31 cellular contexts compared by ENCODE assay signal in the genomic region with DNA sequence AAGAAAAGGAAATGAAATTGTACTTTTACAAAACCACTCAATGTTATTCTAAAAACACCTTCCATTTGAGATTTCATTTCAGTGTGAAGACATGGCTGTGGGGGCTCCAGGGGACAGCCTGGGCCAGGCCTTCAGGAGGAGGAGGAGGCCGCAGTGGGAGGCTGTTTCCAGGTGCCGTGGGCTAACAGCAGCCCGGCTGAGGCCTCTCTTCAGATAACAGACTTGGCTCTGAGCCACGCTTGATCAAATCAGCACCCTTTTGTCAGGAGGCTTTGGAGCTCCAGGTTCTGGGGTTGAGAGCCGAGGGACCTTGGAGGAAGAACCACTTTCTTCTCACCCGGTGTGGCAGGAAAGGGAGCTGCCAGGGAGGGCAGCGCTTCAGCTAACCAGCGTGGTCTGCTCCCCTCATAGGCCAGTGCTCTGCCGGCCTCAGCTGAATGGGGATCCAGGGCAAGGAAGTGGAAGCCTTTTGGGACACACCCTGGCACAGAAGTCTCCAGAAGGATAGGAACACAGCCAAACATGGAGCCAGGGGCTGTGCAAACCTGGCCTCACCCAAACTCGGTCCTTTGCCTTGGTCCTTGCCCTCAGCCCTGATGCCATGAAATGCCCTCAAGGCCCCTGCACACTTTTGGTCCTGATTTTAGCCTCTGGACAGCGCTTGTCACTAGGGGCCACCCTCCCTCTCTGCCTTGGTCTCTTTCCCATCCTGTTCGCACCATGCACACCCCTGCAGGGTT. TPM values are rescaled to one million over a fixed set of nuclear protein-coding genes. Genes with fewer than 3 reads are reported as not detected.
A peak's percentile ranks its signal among the peaks of the same experiment; 100 is the strongest.
DNase-seq lines count a peak whose midpoint lies in the region; ATAC-seq and TF ChIP-seq lines count a peak whose summit lies in the region.
"Had no signal": no experiment of that assay in that cellular context is flagged by ENCODE, and none has a peak within 500 bp of the region (broad histone marks: within the 10 kb centered on the region; RNA-seq: fewer than 3 reads in every experiment).

No MANE protein-coding gene starts in this region.

- BruUV-seq in A673 (replicated peaks; lab: Mats Ljungman, UMichigan) = no TSS peak

- no peak overlapping the region for H3K4me3 ChIP-seq in BLaER1
- no peak overlapping the region for H3K4me3 ChIP-seq in A673 (ENCODE audit: low read depth, low read length, poor library complexity, severe bottlenecking)
- H3K4me3 ChIP-seq: esophagus squamous epithelium, gastroesophageal sphincter, GM23338, ovary, tibial artery had no signal

- H4K20me1 ChIP-seq in BLaER1 = no peaks in the 10 kb centered on the region

- intact Hi-C loops in A673 (cut with micrococcal nuclease; ENCODE audit: unreplicated experiment) = no loop called here

- CTCF ChIA-PET in A673 (lab: Charles Lee) = interaction anchor here (0.7 kb wide), 1 partner anchor 155 kb away, joined by 3 read pairs; no protein-coding TSS in a partner anchor

- H3K27me3 ChIP-seq in BLaER1 (no peaks in the 10 kb centered on the region), A673 (replicated peaks; ENCODE audit: insufficient read depth, low read depth, low read length, poor library complexity) (peaks cover 4% of the 10 kb centered on the region)
- H3K27me3 ChIP-seq: brain microvascular endothelial cell, esophagus squamous epithelium, gastroesophageal sphincter, ovary, tibial artery had no signal

- H3K36me3 ChIP-seq in BLaER1 = no peaks in the 10 kb centered on the region
- H3K36me3 ChIP-seq in A673 (ENCODE audit: insufficient read depth, low read length, poor library complexity, severe bottlenecking) = no peaks in the 10 kb centered on the region
- H3K36me3 ChIP-seq: brain microvascular endothelial cell, esophagus squamous epithelium, gastroesophageal sphincter, ovary, tibial artery had no signal

- POLR2A ChIA-PET in A673 (lab: Charles Lee; ENCODE audit: low non-redundant PET) = no interaction called here

- peak overlapping the region; percentile 85 for H3K27ac ChIP-seq in BLaER1
- no peak overlapping the region for H3K27ac ChIP-seq in substantia nigra (ENCODE audit: low read depth, low read length, poor library complexity, severe bottlenecking)
- H3K27ac ChIP-seq in A673 (ENCODE audit: low read depth, low read length, poor library complexity, severe bottlenecking) = no peak overlapping the region
- H3K27ac ChIP-seq: brain microvascular endothelial cell, gastroesophageal sphincter, ovary, tibial artery had no signal

- peak; percentile 11 for ATAC-seq in left lobe of liver
- ATAC-seq in HG03460 (IDR thresholded peaks at IDR 0.05; ENCODE audit: unreplicated experiment) = no peak
- ATAC-seq: gastroesophageal sphincter; GM23338; naive thymus-derived CD8-positive, alpha-beta T cell had no signal

- no peaks in the 10 kb centered on the region for H3K9me3 ChIP-seq in BLaER1
- H3K9me3 ChIP-seq in A673 (ENCODE audit: low read depth, low read length, poor library complexity, severe bottlenecking) = no peaks in the 10 kb centered on the region
- H3K9me3 ChIP-seq: esophagus squamous epithelium, gastroesophageal sphincter, ovary, tibial artery had no signal

- H3K4me1 ChIP-seq in BLaER1 (peaks cover 95% of the 10 kb centered on the region), A673 (ENCODE audit: insufficient read depth, low read length, poor library complexity, severe bottlenecking) (no peaks in the 10 kb centered on the region)
- H3K4me1 ChIP-seq: tibial artery had no signal

- peak overlapping the region; percentile 39; the same call in 1 of the 2 replicates for H3K9ac ChIP-seq in BLaER1

- peak overlapping the region; percentile 81 for H3K4me2 ChIP-seq in BLaER1
- H3K4me2 ChIP-seq: GM23338 had no signal

- TF ChIP-seq CTCF in A673 (conservative IDR thresholded peaks at IDR 0.05; ENCODE audit: low read depth, low read length) = no peak

- DNase-seq in NCI-H146 (lab: John Stamatoyannopoulos, UW) (peak; percentile 29), NCI-H146 treated with DMSO at 0.1 percent for 48 hours (lab: John Stamatoyannopoulos, UW; ENCODE audit: unreplicated experiment) (no peak), OCI-M1 (lab: John Stamatoyannopoulos, UW) (peak; percentile 25), left lobe of liver (ENCODE audit: low spot score) (no peak), substantia nigra (lab: John Stamatoyannopoulos, UW) (no peak), A673 (ENCODE audit: low spot score) (no peak)
- DNase-seq: activated CD4-positive, alpha-beta T cell treated with anti-CD3 and anti-CD28 coated beads for 4 hours; activated naive CD4-positive, alpha-beta T cell treated with anti-CD3 and anti-CD28 coated beads for 36 hours; activated T-cell treated with anti-CD3 and anti-CD28 coated beads, Interleukin-2, amount 50 U/mL, for 48 hours; AML-193; brain microvascular endothelial cell; COR-L47; DMS79 treated with DMSO at 0.1 percent for 48 hours; effector memory CD4-positive, alpha-beta T cell; esophagus squamous epithelium; hypothalamus; midbrain; MV-4-11; NCI-H2081; NCI-H524; stimulated activated CD4-positive, alpha-beta T cell treated with anti-CD3 and anti-CD28 coated beads, Interleukin-4, amount 100 ng/mL, for 24 hours; tibial artery had no signal

RNA-seq across cellular contexts. Expression of gene CHST15, which starts 23.5 kb away (rescaled TPM):
- total RNA-seq in left lobe of liver (12.8 TPM), A673 (2021) (1.7 and 2.7 TPM in 2 replicates)
- total RNA-seq: activated CD8-positive, alpha-beta memory T cell treated with anti-CD3 and anti-CD28 coated beads for 36 hours; SK-MEL-5; T-helper 2 cell treated with Interferon-gamma antibody and Interleukin-4, amounts not matched to agents 100 ng/mL and 5 ng/mL, for 36 hours had no signal

Comparison
In these comparisons a context has a peak if more than half of its experiments do, and no peak if none do; other contexts are left out.
1. DNase-seq: peak in NCI-H146 (single experiment) and OCI-M1 (single experiment); none in NCI-H146 treated with DMSO at 0.1 percent for 48 hours (single experiment), left lobe of liver (single experiment), substantia nigra (0 of 49) and A673 (single experiment).